26 cellular contexts compared by ENCODE assay signal in the genomic region with DNA sequence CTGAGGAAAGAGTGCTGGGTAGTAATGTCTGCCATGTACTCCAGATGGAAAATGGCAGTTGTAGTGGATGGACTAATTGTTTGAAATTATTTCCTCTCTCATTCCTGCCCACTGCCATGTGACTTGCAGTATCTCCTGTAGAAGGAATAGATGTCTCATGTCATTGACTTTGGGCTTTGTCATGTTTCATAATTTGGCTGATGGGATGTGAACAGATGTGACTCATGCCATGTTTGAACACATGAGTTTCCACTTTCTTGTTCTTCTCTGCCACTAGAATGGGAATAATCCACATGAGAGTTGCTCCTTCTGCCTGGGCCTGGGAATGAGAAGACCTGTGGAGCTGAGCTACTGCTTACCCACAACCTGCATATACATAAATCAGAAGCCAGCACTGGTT. TPM values are rescaled to one million over a fixed set of nuclear protein-coding genes. Genes with fewer than 3 reads are reported as not detected.
"Had no signal": no experiment of that assay in that cellular context is flagged by ENCODE, and none has a peak within 500 bp of the region (broad histone marks: within the 10 kb centered on the region; RNA-seq: fewer than 3 reads in every experiment).

No MANE protein-coding gene starts in this region.

- H3K9me3 Mint-ChIP-seq: activated CD4-positive, alpha-beta memory T cell treated with anti-CD3 and anti-CD28 coated beads, Interleukin-2, amount 10 ng/mL, durations not matched to agents 7 days and 5 days; activated naive CD4-positive, alpha-beta T cell treated with anti-CD3 and anti-CD28 coated beads, Interleukin-2, amount 10 ng/mL, durations not matched to agents 7 days and 5 days; nephron progenitor cell; stimulated activated naive B cell treated with anti-CD40 and anti-IgM and Interleukin-4, amounts not matched to agents 10 μg/mL and 1 μg/mL and 100 μg/mL, for 72 hours had no signal

- H3K27ac ChIP-seq: cardiac muscle cell, heart left ventricle, testis, vagina had no signal

- H3K27ac Mint-ChIP-seq: activated CD4-positive, alpha-beta memory T cell treated with anti-CD3 and anti-CD28 coated beads, Interleukin-2, amount 10 ng/mL, durations not matched to agents 7 days and 5 days; activated CD8-positive, alpha-beta memory T cell treated with anti-CD3 and anti-CD28 coated beads, Interleukin-2, amount 10 ng/mL, durations not matched to agents 7 days and 5 days; activated naive CD4-positive, alpha-beta T cell treated with anti-CD3 and anti-CD28 coated beads, Interleukin-2, amount 10 ng/mL, durations not matched to agents 7 days and 5 days; nephron progenitor cell; stimulated activated naive B cell treated with anti-CD40 and anti-IgM and Interleukin-4, amounts not matched to agents 10 μg/mL and 1 μg/mL and 100 μg/mL, for 72 hours had no signal

- DNase-seq: activated CD4-positive, alpha-beta memory T cell treated with anti-CD3 and anti-CD28 coated beads, Interleukin-2, amount 10 ng/mL, durations not matched to agents 7 days and 5 days; activated CD4-positive, alpha-beta T cell treated with anti-CD3 and anti-CD28 coated beads for 48 hours; activated CD8-positive, alpha-beta memory T cell treated with anti-CD3 and anti-CD28 coated beads, Interleukin-2, amount 10 ng/mL, durations not matched to agents 7 days and 5 days; activated effector memory CD4-positive, alpha-beta T cell treated with anti-CD3 and anti-CD28 coated beads, Interleukin-2, amount 50 U/mL, for 16 hours; activated naive CD4-positive, alpha-beta T cell treated with anti-CD3 and anti-CD28 coated beads, Interleukin-2, amount 10 ng/mL, durations not matched to agents 7 days and 5 days; activated T-cell treated with anti-CD3 and anti-CD28 coated beads for 4 hours; amygdala; effector CD4-positive, alpha-beta T cell; heart left ventricle; left colon; mesenchymal stem cell; mucosa of descending colon; nephron progenitor cell; occipital lobe; stimulated activated CD4-positive, alpha-beta T cell treated with anti-CD3 and anti-CD28 coated beads, Interleukin-15, amount 100 ng/mL, for 24 hours; stimulated activated CD8-positive, alpha-beta memory T cell treated with anti-CD3 and anti-CD28 coated beads, Interleukin-4, amount 100 ng/mL, for 48 hours; stimulated activated naive B cell treated with anti-CD40 and anti-IgM and Interleukin-4, amounts not matched to agents 10 μg/mL and 1 μg/mL and 100 μg/mL, for 72 hours; testis had no signal

- H3K4me3 Mint-ChIP-seq: activated CD4-positive, alpha-beta memory T cell treated with anti-CD3 and anti-CD28 coated beads, Interleukin-2, amount 10 ng/mL, durations not matched to agents 7 days and 5 days; activated CD8-positive, alpha-beta memory T cell treated with anti-CD3 and anti-CD28 coated beads, Interleukin-2, amount 10 ng/mL, durations not matched to agents 7 days and 5 days; activated naive CD4-positive, alpha-beta T cell treated with anti-CD3 and anti-CD28 coated beads, Interleukin-2, amount 10 ng/mL, durations not matched to agents 7 days and 5 days; stimulated activated naive B cell treated with anti-CD40 and anti-IgM and Interleukin-4, amounts not matched to agents 10 μg/mL and 1 μg/mL and 100 μg/mL, for 72 hours had no signal

- H3K36me3 Mint-ChIP-seq: activated CD8-positive, alpha-beta memory T cell treated with anti-CD3 and anti-CD28 coated beads, Interleukin-2, amount 10 ng/mL, durations not matched to agents 7 days and 5 days had no signal

RNA-seq across cellular contexts. Expression of gene CISTR, which starts 22.1 kb away (rescaled TPM):
- total RNA-seq: activated CD4-positive, alpha-beta memory T cell treated with anti-CD3 and anti-CD28 coated beads, Interleukin-2, amount 10 ng/mL, durations not matched to agents 7 days and 5 days; activated CD8-positive, alpha-beta memory T cell treated with anti-CD3 and anti-CD28 coated beads, Interleukin-2, amount 10 ng/mL, durations not matched to agents 7 days and 5 days; cardiac muscle cell; chondrocyte; esophagus mucosa; left colon; lower leg skin; mucosa of descending colon; occipital lobe; sciatic nerve; smooth muscle cell; T-helper 2 cell treated with Interferon-gamma antibody and Interleukin-4, amounts not matched to agents 100 ng/mL and 5 ng/mL, for 36 hours; testis; vagina had no signal
